In the genomic region with DNA sequence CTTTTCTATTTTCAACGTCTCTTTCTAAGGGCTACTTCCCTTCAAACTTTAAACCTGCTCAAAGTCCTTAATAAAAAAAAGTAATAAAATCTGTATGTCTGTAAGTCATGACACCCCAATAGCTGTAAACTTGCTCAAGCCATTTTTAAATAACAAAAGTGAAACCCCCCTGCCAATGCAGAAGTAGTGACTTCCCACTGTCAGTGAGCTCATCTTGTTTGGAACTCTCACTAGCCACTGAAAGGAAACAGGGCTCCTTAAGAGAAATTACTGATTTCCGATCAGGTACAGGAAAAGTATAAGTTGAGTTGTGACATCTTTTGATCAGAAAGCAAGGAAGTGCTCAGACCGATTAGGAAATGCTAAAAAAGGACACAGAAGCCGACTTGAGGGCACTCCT, we compare ENCODE assay signal across 10 cellular contexts. TPM values are rescaled to one million over a fixed set of nuclear protein-coding genes. Genes with fewer than 3 reads are reported as not detected.
DNase-seq lines count a peak whose midpoint lies in the region; ATAC-seq and TF ChIP-seq lines count a peak whose summit lies in the region.
"Had no signal": no experiment of that assay in that cellular context is flagged by ENCODE, and none has a peak within 500 bp of the region (broad histone marks: within the 10 kb centered on the region; RNA-seq: fewer than 3 reads in every experiment).

No MANE protein-coding gene starts in this region.

- H3K4me3 ChIP-seq in CD8-positive, alpha-beta memory T cell (ENCODE audit: low read length) = no peak overlapping the region
- H3K4me3 ChIP-seq: SJSA1 had no signal

- H3K9me3 Mint-ChIP-seq in CD8-positive, alpha-beta memory T cell = no peaks in the 10 kb centered on the region
- no peaks in the 10 kb centered on the region for H3K9me3 Mint-ChIP-seq in activated naive CD8-positive, alpha-beta T cell treated with anti-CD3 and anti-CD28 coated beads, Interleukin-2, amount 50 U/mL, for 24 hours
- H3K9me3 Mint-ChIP-seq: brain had no signal

- peak overlapping the region in 6 of 7 donors; percentile 2 to 69 (median 48) for H3K4me3 Mint-ChIP-seq in CD8-positive, alpha-beta memory T cell
- H3K4me3 Mint-ChIP-seq in activated naive CD8-positive, alpha-beta T cell treated with anti-CD3 and anti-CD28 coated beads, Interleukin-2, amount 50 U/mL, for 24 hours = peak overlapping the region; percentile 55
- H3K4me3 Mint-ChIP-seq: brain had no signal

- peaks cover 32 to 64% (median 35%) of the 10 kb centered on the region in 3 donors for H3K4me1 Mint-ChIP-seq in CD8-positive, alpha-beta memory T cell
- peaks cover 54% of the 10 kb centered on the region for H3K4me1 Mint-ChIP-seq in activated naive CD8-positive, alpha-beta T cell treated with anti-CD3 and anti-CD28 coated beads, Interleukin-2, amount 50 U/mL, for 24 hours

- DNase-seq in CD8-positive, alpha-beta memory T cell = no peak
- DNase-seq in GM19240 (ENCODE audit: insufficient read length, low spot score) (peak; percentile 19), NCI-H187 treated with DMSO at 0.1 percent for 48 hours (lab: John Stamatoyannopoulos, UW) (no peak), foreskin keratinocyte (no peak)
- DNase-seq in activated naive CD8-positive, alpha-beta T cell treated with anti-CD3 and anti-CD28 coated beads, Interleukin-2, amount 50 U/mL, for 24 hours = no peak

- H3K9me3 ChIP-seq in CD8-positive, alpha-beta memory T cell (ENCODE audit: low read length) = no peaks in the 10 kb centered on the region
- H3K9me3 ChIP-seq: SJSA1 had no signal

- no peak for TF ChIP-seq CTCF in foreskin keratinocyte (conservative IDR thresholded peaks at IDR 0.05)

- H3K27me3 ChIP-seq in CD8-positive, alpha-beta memory T cell (ENCODE audit: insufficient read depth, low read length, poor library complexity, severe bottlenecking) = no peaks in the 10 kb centered on the region
- H3K27me3 ChIP-seq in foreskin keratinocyte = no peaks in the 10 kb centered on the region
- H3K27me3 ChIP-seq: SJSA1 had no signal

- H3K4me1 ChIP-seq in CD8-positive, alpha-beta memory T cell (ENCODE audit: insufficient read depth, low read length) = peaks cover 34% of the 10 kb centered on the region
- H3K4me1 ChIP-seq in foreskin keratinocyte = peaks cover 34% of the 10 kb centered on the region

- H3K27me3 Mint-ChIP-seq in CD8-positive, alpha-beta memory T cell = no peaks in the 10 kb centered on the region
- no peaks in the 10 kb centered on the region for H3K27me3 Mint-ChIP-seq in activated naive CD8-positive, alpha-beta T cell treated with anti-CD3 and anti-CD28 coated beads, Interleukin-2, amount 50 U/mL, for 24 hours
- H3K27me3 Mint-ChIP-seq: brain had no signal

- H3K36me3 ChIP-seq in CD8-positive, alpha-beta memory T cell (ENCODE audit: insufficient read depth, low read length) = no peaks in the 10 kb centered on the region
- H3K36me3 ChIP-seq: SJSA1 had no signal

- CTCF ChIA-PET in CD8-positive, alpha-beta memory T cell (lab: Charles Lee) = interaction anchor here (0.6 to 8.5 kb wide), 4 partner anchors 34 to 97 kb away, joined by 3 to 99 read pairs (median 28); a partner anchor contains a TSS

- POLR2A ChIA-PET in CD8-positive, alpha-beta memory T cell (lab: Charles Lee) = interaction anchor here (0.7 kb wide), 2 partner anchors 10 to 56 kb away, joined by 3 to 10 read pairs; no protein-coding TSS in a partner anchor

- no peak overlapping the region for H3K27ac ChIP-seq in CD8-positive, alpha-beta memory T cell (ENCODE audit: low read depth, low read length)
- no peak overlapping the region for H3K27ac ChIP-seq in foreskin keratinocyte
- H3K27ac ChIP-seq: SJSA1 had no signal

- H3K36me3 Mint-ChIP-seq in CD8-positive, alpha-beta memory T cell = no peaks in the 10 kb centered on the region
- no peaks in the 10 kb centered on the region for H3K36me3 Mint-ChIP-seq in activated naive CD8-positive, alpha-beta T cell treated with anti-CD3 and anti-CD28 coated beads, Interleukin-2, amount 50 U/mL, for 24 hours (ENCODE audit: low read depth)
- H3K36me3 Mint-ChIP-seq: brain had no signal

- peak overlapping the region; percentile 13 to 97 (median 63) for H3K27ac Mint-ChIP-seq in CD8-positive, alpha-beta memory T cell
- H3K27ac Mint-ChIP-seq in activated naive CD8-positive, alpha-beta T cell treated with anti-CD3 and anti-CD28 coated beads, Interleukin-2, amount 50 U/mL, for 24 hours = peak overlapping the region; percentile 84
- H3K27ac Mint-ChIP-seq: brain had no signal

- ATAC-seq in HG03442 (IDR thresholded peaks at IDR 0.05; ENCODE audit: unreplicated experiment) (peak; percentile 38), GM19397 (IDR thresholded peaks at IDR 0.05; ENCODE audit: unreplicated experiment) (no peak), foreskin keratinocyte (no peak)
- ATAC-seq in activated naive CD8-positive, alpha-beta T cell treated with anti-CD3 and anti-CD28 coated beads, Interleukin-2, amount 50 U/mL, for 24 hours = peak; percentile 12
- ATAC-seq in activated CD4-positive, CD25-positive, alpha-beta regulatory T cell treated with anti-CD3 and anti-CD28 coated beads, Interleukin-2, amount 50 U/mL, for 24 hours = no peak

RNA-seq across cellular contexts. Expression of a gene that starts 27.6 kb away (rescaled TPM):
- total RNA-seq in CD8-positive, alpha-beta memory T cell = 100 to 1,000 TPM; 179 to 188 TPM
- polyA plus RNA-seq in CD8-positive, alpha-beta memory T cell = 264 TPM
- total RNA-seq in foreskin keratinocyte = not detected in 2 replicates
- polyA plus RNA-seq in foreskin keratinocyte = not detected in 2 replicates
- total RNA-seq: SJSA1 had no signal

RNA-seq across cellular contexts. Expression of a gene that starts 47.7 kb away (rescaled TPM):
- total RNA-seq in CD8-positive, alpha-beta memory T cell = 1 to 10 TPM in 1 of 2 experiments, under 1 TPM in 1; 0.84 to 1.3 TPM
- polyA plus RNA-seq in CD8-positive, alpha-beta memory T cell = 4.3 TPM
- total RNA-seq in foreskin keratinocyte = not detected in 2 replicates
- polyA plus RNA-seq in foreskin keratinocyte = not detected in 2 replicates
- total RNA-seq: SJSA1 had no signal

Comparison
In these comparisons a context has a peak if more than half of its experiments do, and no peak if none do; other contexts are left out.
1. ATAC-seq: peak in HG03442 (single experiment) and activated naive CD8-positive, alpha-beta T cell treated with anti-CD3 and anti-CD28 coated beads, Interleukin-2, amount 50 U/mL, for 24 hours (single experiment); none in activated CD4-positive, CD25-positive, alpha-beta regulatory T cell treated with anti-CD3 and anti-CD28 coated beads, Interleukin-2, amount 50 U/mL, for 24 hours (0 of 2), GM19397 (single experiment) and foreskin keratinocyte (single experiment).
2. RNA of a gene that starts 27.6 kb away (total RNA-seq): 179 to 188 TPM in CD8-positive, alpha-beta memory T cell; not detected in foreskin keratinocyte; every median in the first group is over 100 times any median in the second.